ENCODE assay signal across 8 cellular contexts in genomic region chr2:38274286-38275276, GRCh38.
A peak's percentile ranks its signal among the peaks of the same experiment; 100 is the strongest.
DNase-seq lines count a peak whose midpoint lies in the region; ATAC-seq and TF ChIP-seq lines count a peak whose summit lies in the region.

No MANE protein-coding gene starts in this region.

- H3K4me1 ChIP-seq in naive thymus-derived CD4-positive, alpha-beta T cell (ENCODE audit: control insufficient read depth in 2 of 2, insufficient read depth in 2 of 2, low read length in 2 of 2): no peaks in the 10 kb centered on the region

- intact Hi-C loops in naive thymus-derived CD4-positive, alpha-beta T cell (cut with micrococcal nuclease): loop anchor here (1.0 to 10.0 kb wide), 5 partner anchors 160 to 880 kb away; partner anchors contain the start of gene CYP1B1 (in 1 of the 2)

- H3K27me3 Mint-ChIP-seq in naive thymus-derived CD4-positive, alpha-beta T cell: peaks cover 0 to 5% (median 0%) of the 10 kb centered on the region in 5 donors

- no peaks in the 10 kb centered on the region for H4K20me1 ChIP-seq in SU-DHL-6 (ENCODE audit: low read depth, low read length)

- no peaks in the 10 kb centered on the region for H3K9me3 ChIP-seq in SU-DHL-6 (ENCODE audit: insufficient read depth, low read length)
- no peaks in the 10 kb centered on the region for H3K9me3 ChIP-seq in naive thymus-derived CD4-positive, alpha-beta T cell (ENCODE audit: control insufficient read depth in 2 of 3, low read length in 3 of 3)

- no peak for TF ChIP-seq POLR2A in erythroblast (IDR thresholded peaks at IDR 0.05; ENCODE audit: low read length)

- no peaks in the 10 kb centered on the region for H3K27me3 ChIP-seq in SU-DHL-6 (ENCODE audit: low read length)
- no peaks in the 10 kb centered on the region for H3K27me3 ChIP-seq in naive thymus-derived CD4-positive, alpha-beta T cell (ENCODE audit: control insufficient read depth in 2 of 2, insufficient read depth in 2 of 2, low read length in 2 of 2)

- no peak overlapping the region for H3K4me3 Mint-ChIP-seq in naive thymus-derived CD4-positive, alpha-beta T cell

- TF ChIP-seq CTCF in GM12875 (IDR thresholded peaks at IDR 0.05; ENCODE audit: borderline replicate concordance, insufficient read depth, low read depth, low read length): peak; percentile 28; the same call in 1 of the 2 replicates
- TF ChIP-seq CTCF in SU-DHL-6 (IDR thresholded peaks at IDR 0.05; ENCODE audit: insufficient read depth, low read length, poor library complexity, severe bottlenecking): peak; percentile 35
- TF ChIP-seq CTCF in coronary artery (IDR thresholded peaks at IDR 0.05): no peak

- peak; percentile 77 for ATAC-seq in naive thymus-derived CD4-positive, alpha-beta T cell

- H3K36me3 Mint-ChIP-seq in naive thymus-derived CD4-positive, alpha-beta T cell: no peaks in the 10 kb centered on the region

- no peaks in the 10 kb centered on the region for H3K9me2 ChIP-seq in SU-DHL-6 (replicated peaks; ENCODE audit: insufficient read depth, low read length)

- no peaks in the 10 kb centered on the region for H3K79me2 ChIP-seq in SU-DHL-6 (ENCODE audit: insufficient read depth, low read length)

- H3K4me3 ChIP-seq in GM12875 (ENCODE audit: low read depth, low read length) (no peak overlapping the region), SU-DHL-6 (ENCODE audit: insufficient read depth, low read length, poor library complexity, severe bottlenecking) (no peak overlapping the region), coronary artery (no peak overlapping the region)
- no peak overlapping the region for H3K4me3 ChIP-seq in naive thymus-derived CD4-positive, alpha-beta T cell (ENCODE audit: low read length)

- H3K9ac ChIP-seq in SU-DHL-6 (ENCODE audit: low read length): no peak overlapping the region

- POLR2A ChIA-PET in naive thymus-derived CD4-positive, alpha-beta T cell (lab: Charles Lee): no interaction called here

- no peak overlapping the region for H2AFZ ChIP-seq in SU-DHL-6 (ENCODE audit: low read depth, low read length, severe bottlenecking)

- H3K4me2 ChIP-seq in SU-DHL-6 (ENCODE audit: low read depth, low read length, poor library complexity, severe bottlenecking): no peak overlapping the region

- CTCF ChIA-PET in naive thymus-derived CD4-positive, alpha-beta T cell (lab: Charles Lee): interaction anchor here (0.5 to 1.0 kb wide), 4 partner anchors 294 to 879 kb away, joined by 3 to 5 read pairs (median 3); no protein-coding TSS in a partner anchor

- no peak overlapping the region for H3K27ac ChIP-seq in SU-DHL-6 (ENCODE audit: low read depth, low read length)
- no peak overlapping the region for H3K27ac ChIP-seq in naive thymus-derived CD4-positive, alpha-beta T cell (ENCODE audit: low read depth, low read length)
- no peak overlapping the region for H3K27ac ChIP-seq in coronary artery

- H3K9me3 Mint-ChIP-seq in naive thymus-derived CD4-positive, alpha-beta T cell: peaks cover 0 to 2% (median 0%) of the 10 kb centered on the region in 11 donors

- H3K27ac Mint-ChIP-seq in naive thymus-derived CD4-positive, alpha-beta T cell: peak overlapping the region in 1 of 9 donors; percentile 1

- H3K36me3 ChIP-seq in SU-DHL-6 (ENCODE audit: low read length): no peaks in the 10 kb centered on the region
- H3K36me3 ChIP-seq in naive thymus-derived CD4-positive, alpha-beta T cell (ENCODE audit: control insufficient read depth in 2 of 3, insufficient read depth in 3 of 3, low read length in 3 of 3): no peaks in the 10 kb centered on the region

- DNase-seq in AG20443 (ENCODE audit: low spot score) (peak; percentile 65), NCI-H1694 treated with DMSO at 0.1 percent for 48 hours (lab: John Stamatoyannopoulos, UW) (peak; percentile 97), erythroblast (lab: John Stamatoyannopoulos, UW) (peak; percentile 65 to 73), NK-92 (lab: John Stamatoyannopoulos, UW; ENCODE audit: unreplicated experiment) (no peak), coronary artery (ENCODE audit: low spot score) (no peak)
- peak in 7 of 9 donors; percentile 17 to 44 (median 32) for DNase-seq in naive thymus-derived CD4-positive, alpha-beta T cell

- H3K4me1 Mint-ChIP-seq in naive thymus-derived CD4-positive, alpha-beta T cell: peaks cover 0 to 7% (median 0%) of the 10 kb centered on the region in 7 donors

- H3F3A ChIP-seq in SU-DHL-6 (ENCODE audit: insufficient read depth): no peaks in the 10 kb centered on the region

Comparison
In these comparisons a context has a peak if more than half of its experiments do, and no peak if none do; other contexts are left out.
1. DNase-seq: peak in AG20443 (single experiment), NCI-H1694 treated with DMSO at 0.1 percent for 48 hours (single experiment), erythroblast (2 of 2) and naive thymus-derived CD4-positive, alpha-beta T cell (7 of 9); none in NK-92 (single experiment) and coronary artery (single experiment).